In genomic region chr1:215793210-215793609, GRCh38 we compare ENCODE assay signal across 9 cellular contexts.
DNase-seq lines count a peak whose midpoint lies in the region; ATAC-seq and TF ChIP-seq lines count a peak whose summit lies in the region.
"Had no signal": no experiment of that assay in that cellular context is flagged by ENCODE, and none has a peak within 500 bp of the region (broad histone marks: within the 10 kb centered on the region; RNA-seq: fewer than 3 reads in every experiment).

No MANE protein-coding gene starts in this region.

- H3F3A ChIP-seq in OCI-LY1 (ENCODE audit: insufficient read depth, low read length) = no peaks in the 10 kb centered on the region

- no peaks in the 10 kb centered on the region for H4K20me1 ChIP-seq in OCI-LY1 (ENCODE audit: insufficient read depth, low read length)

- TF ChIP-seq CTCF in GM12872 (IDR thresholded peaks at IDR 0.05; ENCODE audit: insufficient read depth, low read depth, low read length) (0 out of 3 replicates have a peak, but pooled peaks have one; percentile 17), OCI-LY1 (IDR thresholded peaks at IDR 0.05; ENCODE audit: low read length) (peak; percentile 30; the same call in 1 of the 2 replicates), fibroblast of pulmonary artery (IDR thresholded peaks at IDR 0.05; ENCODE audit: low read length, missing control alignments) (peak; percentile 36)

- no peak overlapping the region for H3K9ac ChIP-seq in OCI-LY1 (ENCODE audit: low read length)

- DNase-seq in ACHN (peak; percentile 26), fibroblast of pulmonary artery (ENCODE audit: low read depth) (peak; percentile 62), NCI-H524 treated with DMSO at 0.1 percent for 48 hours (lab: John Stamatoyannopoulos, UW) (no peak), mucosa of gallbladder (ENCODE audit: low spot score) (no peak)
- DNase-seq: stimulated activated CD4-positive, alpha-beta T cell treated with anti-CD3 and anti-CD28 coated beads, Interleukin-1b, Interleukin-23, amount 100 ng/mL, for 48 hours had no signal

- H3K79me2 ChIP-seq in OCI-LY1 (ENCODE audit: insufficient read depth, low read length) = no peaks in the 10 kb centered on the region

- H3K4me3 ChIP-seq in OCI-LY1 (ENCODE audit: low read depth, low read length, poor library complexity, severe bottlenecking) (no peak overlapping the region), fibroblast of pulmonary artery (replicated peaks; ENCODE audit: low read depth, low read length) (no peak overlapping the region)

- H3K4me1 ChIP-seq in OCI-LY1 (ENCODE audit: insufficient read depth, low read length, severe bottlenecking) = no peaks in the 10 kb centered on the region

- in situ Hi-C loops in ACHN (cut with HindIII; ENCODE audit: low pct_ligation_motif_present, low pct_unique_long_range_greater_than_20kb, low sequenced_read_pairs) = no loop called here

- H2AFZ ChIP-seq in OCI-LY1 (ENCODE audit: low read length) = no peak overlapping the region

- H3K9me2 ChIP-seq in OCI-LY1 (ENCODE audit: low read depth, low read length) = no peaks in the 10 kb centered on the region

- no peaks in the 10 kb centered on the region for H3K36me3 ChIP-seq in OCI-LY1 (ENCODE audit: insufficient read depth, low read length)

- H3K27me3 ChIP-seq in OCI-LY1 (ENCODE audit: insufficient read depth, low read length) = no peaks in the 10 kb centered on the region

- no peak overlapping the region for H3K4me2 ChIP-seq in OCI-LY1 (ENCODE audit: low read length)

- ATAC-seq in GM19455 (IDR thresholded peaks at IDR 0.05; ENCODE audit: unreplicated experiment) = no peak
- ATAC-seq in GM18870 (IDR thresholded peaks at IDR 0.05; ENCODE audit: unreplicated experiment) = no peak

- H3K9me3 ChIP-seq in OCI-LY1 (ENCODE audit: low read length) = no peaks in the 10 kb centered on the region

- H3K27ac ChIP-seq in OCI-LY1 (ENCODE audit: low read depth, low read length, poor library complexity, severe bottlenecking) = no peak overlapping the region

Comparison
In these comparisons a context has a peak if more than half of its experiments do, and no peak if none do; other contexts are left out.
1. DNase-seq: peak in ACHN (single experiment) and fibroblast of pulmonary artery (single experiment); none in NCI-H524 treated with DMSO at 0.1 percent for 48 hours (single experiment) and mucosa of gallbladder (single experiment).
2. Peak in every context shown above with its lines, with median percentiles within 50 percentile points of each other: CTCF ChIP-seq.